In genomic region chr2:174342600-174343342, GRCh38 we compare ENCODE assay signal across 9 cellular contexts. TPM values are rescaled to one million over a fixed set of nuclear protein-coding genes. Genes with fewer than 3 reads are reported as not detected.
A peak's percentile ranks its signal among the peaks of the same experiment; 100 is the strongest.
DNase-seq lines count a peak whose midpoint lies in the region; ATAC-seq and TF ChIP-seq lines count a peak whose summit lies in the region.
"Had no signal": no experiment of that assay in that cellular context is flagged by ENCODE, and none has a peak within 500 bp of the region (broad histone marks: within the 10 kb centered on the region; RNA-seq: fewer than 3 reads in every experiment).

No MANE protein-coding gene starts in this region.

- ATAC-seq in memory B cell (ENCODE audit: low read depth) (no peak), GM18868 (IDR thresholded peaks at IDR 0.05; ENCODE audit: unreplicated experiment) (no peak), HG03159 (IDR thresholded peaks at IDR 0.05; ENCODE audit: unreplicated experiment) (no peak), left lobe of liver (no peak)

- no peaks in the 10 kb centered on the region for H3K79me2 ChIP-seq in GM23248 (ENCODE audit: insufficient read depth)

- H3K36me3 Mint-ChIP-seq in CD4-positive, alpha-beta memory T cell: peaks cover 8 to 11% of the 10 kb centered on the region in 2 donors
- peaks cover 3% of the 10 kb centered on the region for H3K36me3 Mint-ChIP-seq in memory B cell

- peaks cover 15 to 45% (median 29%) of the 10 kb centered on the region in 4 donors for H3K4me1 Mint-ChIP-seq in CD4-positive, alpha-beta memory T cell
- peaks cover 12% of the 10 kb centered on the region for H3K4me1 Mint-ChIP-seq in memory B cell

- H3K27ac ChIP-seq in CD4-positive, alpha-beta memory T cell (ENCODE audit: low read depth, low read length): no peak overlapping the region
- H3K27ac ChIP-seq in GM23248: no peak overlapping the region
- H3K27ac ChIP-seq in prostate gland: no peak overlapping the region
- H3K27ac ChIP-seq: thoracic aorta had no signal

- no peak overlapping the region for H3K4me3 ChIP-seq in CD4-positive, alpha-beta memory T cell (ENCODE audit: low read length in 2 of 2)
- H3K4me3 ChIP-seq in GM23248 (peak overlapping the region; percentile 69), prostate gland (no peak overlapping the region)

- TF ChIP-seq CTCF in prostate gland (IDR thresholded peaks at IDR 0.05): no peak

- H3K4me2 ChIP-seq in GM23248 (ENCODE audit: unreplicated experiment): peak overlapping the region; percentile 77

- WGBS in GM23248 (ENCODE audit: low coverage in 1 of 2, low lambda C conversion rate in 2 of 2, missing lambda C conversion rate in 2 of 2), 2 experiments: 16 to 18% methylated on average over 33 of the region's 33 CpGs
- WGBS in prostate gland: 8% methylated on average over 33 of the region's 33 CpGs

- no peak for TF ChIP-seq POLR2A in prostate gland (IDR thresholded peaks at IDR 0.05)

- no peaks in the 10 kb centered on the region for H3K36me3 ChIP-seq in CD4-positive, alpha-beta memory T cell (ENCODE audit: insufficient read depth, low read length)
- H3K36me3 ChIP-seq in GM23248 (ENCODE audit: low read depth) (no peaks in the 10 kb centered on the region), prostate gland (no peaks in the 10 kb centered on the region)

- H3K4me1 ChIP-seq in CD4-positive, alpha-beta memory T cell (ENCODE audit: insufficient read depth, low read length): peaks cover 48% of the 10 kb centered on the region
- no peaks in the 10 kb centered on the region for H3K4me1 ChIP-seq in GM23248 (ENCODE audit: insufficient read depth)
- no peaks in the 10 kb centered on the region for H3K4me1 ChIP-seq in prostate gland (replicated peaks)

- H3K4me3 Mint-ChIP-seq in CD4-positive, alpha-beta memory T cell: peak overlapping the region; percentile 36 to 75 (median 64)
- peak overlapping the region; percentile 25 for H3K4me3 Mint-ChIP-seq in memory B cell

- POLR2A ChIA-PET in CD4-positive, alpha-beta memory T cell (lab: Charles Lee; ENCODE audit: partially characterized antibody): interaction anchor here (0.7 kb wide), 1 partner anchor 8 kb away, joined by 3 read pairs; the partner anchor contains the start of gene SP9

- H3K27me3 Mint-ChIP-seq in CD4-positive, alpha-beta memory T cell: peaks cover 43 to 48% of the 10 kb centered on the region in 2 donors
- H3K27me3 Mint-ChIP-seq in memory B cell: peaks cover 16% of the 10 kb centered on the region

- in situ Hi-C loops in GM23248 (cut with MboI): loop anchor here (10.0 to 25.0 kb wide), 2 partner anchors 588 to 930 kb away; no protein-coding TSS in a partner anchor

- intact Hi-C loops in CD4-positive, alpha-beta memory T cell (cut with micrococcal nuclease): loop anchor here (5.0 to 10.0 kb wide), 3 partner anchors 770 to 1538 kb away; no protein-coding TSS in a partner anchor
- intact Hi-C loops in prostate gland (cut with DNase I): loop anchor here (5.0 kb wide), 2 partner anchors 375 to 940 kb away; partner anchors contain the start of gene SP3

- H3F3A ChIP-seq in GM23248 (ENCODE audit: insufficient read depth): peaks cover 19% of the 10 kb centered on the region

- peak overlapping the region; percentile 75 for H2AFZ ChIP-seq in GM23248

- peak overlapping the region; percentile 8; the same call in 1 of the 2 replicates for H3K9ac ChIP-seq in GM23248

- peak in 2 of 5 donors; percentile 39 to 56 for DNase-seq in CD4-positive, alpha-beta memory T cell
- DNase-seq in GM23248: peak; percentile 41
- DNase-seq in activated CD8-positive, alpha-beta memory T cell treated with anti-CD3 and anti-CD28 coated beads, Interleukin-2, amount 50 U/mL, for 4 hours: peak; percentile 29
- DNase-seq in memory B cell (ENCODE audit: low spot score in 2 of 2): peak in 1 of 2 donors; percentile 13
- DNase-seq in prostate gland (ENCODE audit: low spot score): no peak
- no peak for DNase-seq in left lobe of liver (ENCODE audit: low spot score)

- peak overlapping the region in 4 of 7 donors; percentile 6 to 69 (median 68) for H3K27ac Mint-ChIP-seq in CD4-positive, alpha-beta memory T cell
- no peak overlapping the region for H3K27ac Mint-ChIP-seq in memory B cell

- H3K9me2 ChIP-seq in GM23248 (ENCODE audit: insufficient read depth): no peaks in the 10 kb centered on the region

- H4K20me1 ChIP-seq in GM23248 (ENCODE audit: insufficient read depth): no peaks in the 10 kb centered on the region

- H3K9me3 Mint-ChIP-seq in CD4-positive, alpha-beta memory T cell: peaks cover 0 to 25% (median under 1%) of the 10 kb centered on the region in 8 donors
- H3K9me3 Mint-ChIP-seq in memory B cell: no peaks in the 10 kb centered on the region

- CTCF ChIA-PET in CD4-positive, alpha-beta memory T cell (lab: Charles Lee; ENCODE audit: partially characterized antibody): interaction anchor here (0.9 to 2.7 kb wide), 3 partner anchors 940 to 1315 kb away, joined by 3 to 24 read pairs (median 3); no protein-coding TSS in a partner anchor

- no peaks in the 10 kb centered on the region for H3K9me3 ChIP-seq in CD4-positive, alpha-beta memory T cell (ENCODE audit: control insufficient read depth in 1 of 2, low read length in 2 of 2)
- H3K9me3 ChIP-seq in GM23248 (ENCODE audit: low read depth) (no peaks in the 10 kb centered on the region), prostate gland (no peaks in the 10 kb centered on the region)
- H3K9me3 ChIP-seq: thoracic aorta had no signal

- peaks cover 67% of the 10 kb centered on the region for H3K27me3 ChIP-seq in CD4-positive, alpha-beta memory T cell (ENCODE audit: insufficient read depth, low read length)
- H3K27me3 ChIP-seq in GM23248 (replicated peaks; ENCODE audit: insufficient read depth): peaks cover 30% of the 10 kb centered on the region
- peaks cover 49% of the 10 kb centered on the region for H3K27me3 ChIP-seq in prostate gland (replicated peaks; ENCODE audit: insufficient read depth)

RNA-seq across cellular contexts. Expression of gene SP9, which starts 8.0 kb away (rescaled TPM):
- not detected for total RNA-seq in CD4-positive, alpha-beta memory T cell
- polyA plus RNA-seq in CD4-positive, alpha-beta memory T cell: not detected
- not detected in 2 replicates for total RNA-seq in GM23248 (2014; rRNA removed; shearing (Covaris generic))
- not detected in 2 replicates for polyA plus RNA-seq in GM23248 (2016; fragmentation: Nextera tagmentation; extraction: Ambion mirVana)
- total RNA-seq in prostate gland (under 1 TPM in 1 of 2 donors, not detected in 1; 0.40 TPM), left lobe of liver (not detected)
- total RNA-seq: thoracic aorta had no signal

RNA-seq across cellular contexts. Expression of gene SCRN3, which starts 52.8 kb away (rescaled TPM):
- total RNA-seq in CD4-positive, alpha-beta memory T cell: 10 to 100 TPM; 14.7 to 15.2 TPM
- 10 to 100 TPM; 10.8 to 11.7 TPM for polyA plus RNA-seq in CD4-positive, alpha-beta memory T cell
- 13.9 and 17.3 TPM in 2 replicates for total RNA-seq in GM23248 (2014; rRNA removed; shearing (Covaris generic))
- 19.1 and 19.3 TPM in 2 replicates for polyA plus RNA-seq in GM23248 (2016; fragmentation: Nextera tagmentation; extraction: Ambion mirVana)
- total RNA-seq in prostate gland (10 to 100 TPM; 22.4 to 39.8 TPM), left lobe of liver (17.8 TPM)

Comparison
In these comparisons a context has a peak if more than half of its experiments do, and no peak if none do; other contexts are left out.
1. DNase-seq: peak in GM23248 (single experiment) and activated CD8-positive, alpha-beta memory T cell treated with anti-CD3 and anti-CD28 coated beads, Interleukin-2, amount 50 U/mL, for 4 hours (single experiment); none in prostate gland (single experiment) and left lobe of liver (single experiment).